1 cellular context compared by ENCODE assay signal in the genomic region with DNA sequence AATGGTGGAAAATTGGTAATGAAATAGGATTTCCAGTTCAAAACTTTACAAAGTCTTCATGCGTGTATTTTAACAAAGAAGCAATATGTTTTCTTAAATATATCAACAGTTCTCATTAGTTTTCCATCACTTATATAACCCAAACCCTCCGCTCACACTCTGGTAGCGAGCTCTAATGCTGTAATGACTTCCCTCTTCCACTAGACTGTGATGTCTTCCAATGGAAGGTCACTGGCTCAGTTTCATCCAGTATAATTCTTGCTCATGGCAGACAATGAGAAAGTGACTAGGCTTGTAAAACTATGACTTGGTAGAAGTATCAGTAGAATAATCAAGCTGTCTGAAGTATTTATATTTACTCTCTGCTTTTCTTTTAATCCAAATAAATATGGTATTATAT.
TF ChIP-seq lines count a peak whose summit lies in the region.

No MANE protein-coding gene starts in this region.

TF ChIP-seq in HepG2, 621 proteins besides CTCF, POLR2A, EP300 and RAD21 (continued from another document):
- TF ChIP-seq ZNF350 (CRISPR knock-in tag; IDR thresholded peaks at IDR 0.05; ENCODE audit: borderline replicate concordance, low read depth) (no peak), TEF (CRISPR knock-in tag; IDR thresholded peaks at IDR 0.05) (0 out of 2 replicates have a peak, but pooled peaks have one; percentile 24), STAG1 (CRISPR knock-in tag; IDR thresholded peaks at IDR 0.05) (peak; percentile 11; the same call in 1 of the 2 replicates), BHLHE40 (IDR thresholded peaks at IDR 0.05; ENCODE audit: low read length) (no peak), ZNF644 (CRISPR knock-in tag; IDR thresholded peaks at IDR 0.05; ENCODE audit: low read depth) (0 out of 2 replicates have a peak, but pooled peaks have one; percentile 9), KAT7 (CRISPR knock-in tag; IDR thresholded peaks at IDR 0.05; ENCODE audit: borderline replicate concordance) (no peak), TMF1 (CRISPR knock-in tag; IDR thresholded peaks at IDR 0.05; ENCODE audit: low read depth) (no peak), ZNF572 (CRISPR knock-in tag; IDR thresholded peaks at IDR 0.05) (no peak)
